In the genomic region with DNA sequence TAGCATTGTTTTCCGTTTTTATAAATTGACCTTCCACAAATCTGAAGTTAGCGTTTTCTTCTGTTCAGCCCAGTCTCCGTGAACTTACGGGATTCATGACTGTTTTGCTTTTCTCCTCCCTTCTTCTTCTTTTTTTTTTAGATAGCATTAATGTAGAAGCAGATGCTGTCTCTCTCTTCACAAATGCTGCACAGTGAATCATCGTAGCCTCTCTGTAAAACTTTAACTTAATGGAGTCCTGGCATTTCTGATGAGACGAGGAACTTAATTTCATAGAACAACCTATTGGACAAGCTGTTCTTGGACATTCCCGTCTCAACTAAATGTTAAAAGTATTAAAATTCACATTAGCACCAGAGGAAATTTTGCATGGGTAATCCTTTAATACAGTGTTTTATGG, we compare ENCODE assay signal across 28 cellular contexts.
"Had no signal": no experiment of that assay in that cellular context is flagged by ENCODE, and none has a peak within 500 bp of the region (broad histone marks: within the 10 kb centered on the region; RNA-seq: fewer than 3 reads in every experiment).

No MANE protein-coding gene starts in this region.

- H3K4me1 ChIP-seq: breast epithelium, esophagus muscularis mucosa, lower lobe of right lung, prostate gland, right atrium auricular region, thyroid gland had no signal

- ATAC-seq: activated T-helper 17 cell treated with anti-CD3 and anti-CD28 coated beads, Interleukin-2, amount 50 U/mL, for 72 hours; left lobe of liver; lower lobe of right lung; naive thymus-derived CD4-positive, alpha-beta T cell had no signal

- H3K4me3 Mint-ChIP-seq: activated naive CD8-positive, alpha-beta T cell treated with anti-CD3 and anti-CD28 coated beads for 36 hours; activated T-cell treated with anti-CD3 and anti-CD28 coated beads, Interleukin-2, amount 50 U/mL, for 24 hours; activated T-helper 17 cell treated with anti-CD3 and anti-CD28 coated beads, Interleukin-2, amount 50 U/mL, for 72 hours; central memory CD8-positive, alpha-beta T cell; naive thymus-derived CD4-positive, alpha-beta T cell; stimulated activated naive CD8-positive, alpha-beta T cell treated with anti-CD3 and anti-CD28 coated beads, Interleukin-15, Interleukin-2, amounts not matched to agents 100 ng/mL and 50 ng/mL, for 24 hours had no signal

- FAIRE-seq: astrocyte, colon, endothelial cell of umbilical vein, frontal cortex, islet of Langerhans had no signal

- H3K27ac ChIP-seq: breast epithelium, esophagus muscularis mucosa, lower lobe of right lung, prostate gland, right atrium auricular region, thyroid gland had no signal

- H3K27me3 ChIP-seq: breast epithelium, right atrium auricular region, thyroid gland had no signal

- DNase-seq: activated CD8-positive, alpha-beta memory T cell treated with anti-CD3 and anti-CD28 coated beads for 24 hours; activated CD8-positive, alpha-beta memory T cell treated with anti-CD3 and anti-CD28 coated beads, Interleukin-2, amount 50 U/mL, for 4 hours; activated naive CD4-positive, alpha-beta T cell; activated naive CD8-positive, alpha-beta T cell treated with anti-CD3 and anti-CD28 coated beads for 36 hours; activated T-cell treated with anti-CD3 and anti-CD28 coated beads, Interleukin-2, amount 50 U/mL, for 24 hours; effector memory CD4-positive, alpha-beta T cell; head of caudate nucleus; lower lobe of right lung; naive thymus-derived CD4-positive, alpha-beta T cell; stimulated activated CD4-positive, alpha-beta T cell treated with anti-CD3 and anti-CD28 coated beads, Interleukin-12 subunit alpha, Interleukin-12 subunit beta, amount 100 ng/mL, for 4 hours; stimulated activated CD4-positive, alpha-beta T cell treated with anti-CD3 and anti-CD28 coated beads, Interleukin-4, amount 100 ng/mL, for 4 hours; substantia nigra; T-helper 1 cell; T-helper 9 cell; thyroid gland had no signal

- H3K4me3 ChIP-seq: breast epithelium, esophagus muscularis mucosa, lower lobe of right lung, prostate gland, right atrium auricular region, thyroid gland had no signal

- H3K9me3 ChIP-seq: breast epithelium, esophagus muscularis mucosa, lower lobe of right lung, prostate gland, right atrium auricular region, thyroid gland had no signal

- H3K9me3 Mint-ChIP-seq: activated naive CD8-positive, alpha-beta T cell treated with anti-CD3 and anti-CD28 coated beads for 36 hours; activated T-cell treated with anti-CD3 and anti-CD28 coated beads, Interleukin-2, amount 50 U/mL, for 24 hours; activated T-helper 17 cell treated with anti-CD3 and anti-CD28 coated beads, Interleukin-2, amount 50 U/mL, for 72 hours; central memory CD8-positive, alpha-beta T cell; naive thymus-derived CD4-positive, alpha-beta T cell; stimulated activated naive CD8-positive, alpha-beta T cell treated with anti-CD3 and anti-CD28 coated beads, Interleukin-15, Interleukin-2, amounts not matched to agents 100 ng/mL and 50 ng/mL, for 24 hours had no signal

- H3K36me3 ChIP-seq: breast epithelium, esophagus muscularis mucosa, lower lobe of right lung, prostate gland, right atrium auricular region, thyroid gland had no signal

- H3K4me1 Mint-ChIP-seq: activated naive CD8-positive, alpha-beta T cell treated with anti-CD3 and anti-CD28 coated beads for 36 hours; activated T-helper 17 cell treated with anti-CD3 and anti-CD28 coated beads, Interleukin-2, amount 50 U/mL, for 72 hours; central memory CD8-positive, alpha-beta T cell; naive thymus-derived CD4-positive, alpha-beta T cell had no signal

- H3K36me3 Mint-ChIP-seq: activated naive CD8-positive, alpha-beta T cell treated with anti-CD3 and anti-CD28 coated beads for 36 hours; naive thymus-derived CD4-positive, alpha-beta T cell had no signal

- H3K27ac Mint-ChIP-seq: activated naive CD8-positive, alpha-beta T cell treated with anti-CD3 and anti-CD28 coated beads for 36 hours; activated T-cell treated with anti-CD3 and anti-CD28 coated beads, Interleukin-2, amount 50 U/mL, for 24 hours; activated T-helper 17 cell treated with anti-CD3 and anti-CD28 coated beads, Interleukin-2, amount 50 U/mL, for 72 hours; naive thymus-derived CD4-positive, alpha-beta T cell; stimulated activated naive CD8-positive, alpha-beta T cell treated with anti-CD3 and anti-CD28 coated beads, Interleukin-15, Interleukin-2, amounts not matched to agents 100 ng/mL and 50 ng/mL, for 24 hours had no signal
